1 cellular context compared by ENCODE assay signal in the genomic region with DNA sequence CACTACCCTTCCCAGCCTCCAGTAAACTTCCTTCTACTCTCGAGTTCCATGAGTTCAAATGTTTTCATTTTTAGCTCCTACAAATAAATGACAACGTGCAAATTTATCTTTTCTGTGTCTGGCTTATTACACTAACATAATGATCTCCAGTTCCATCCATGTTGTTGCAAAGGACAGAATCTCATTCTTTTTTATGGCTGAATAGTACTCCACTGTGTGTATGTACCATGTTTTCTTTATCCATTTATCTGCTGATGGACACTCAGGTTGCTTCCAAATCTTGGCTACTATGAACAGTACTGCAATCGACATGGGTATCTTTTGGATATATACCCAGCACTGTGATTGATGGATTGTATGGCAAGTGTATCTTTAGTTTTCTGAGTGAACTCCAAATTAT.
TF ChIP-seq lines count a peak whose summit lies in the region.

No MANE protein-coding gene starts in this region.

TF ChIP-seq in HEK293, 187 proteins besides CTCF, POLR2A, EP300 and RAD21 (continued from another document):
- TF ChIP-seq GFI1B (tag by site-specific recombination; IDR thresholded peaks at IDR 0.05) (no peak), ZNF514 (tag by site-specific recombination; IDR thresholded peaks at IDR 0.05) (no peak)
